In the genomic region with DNA sequence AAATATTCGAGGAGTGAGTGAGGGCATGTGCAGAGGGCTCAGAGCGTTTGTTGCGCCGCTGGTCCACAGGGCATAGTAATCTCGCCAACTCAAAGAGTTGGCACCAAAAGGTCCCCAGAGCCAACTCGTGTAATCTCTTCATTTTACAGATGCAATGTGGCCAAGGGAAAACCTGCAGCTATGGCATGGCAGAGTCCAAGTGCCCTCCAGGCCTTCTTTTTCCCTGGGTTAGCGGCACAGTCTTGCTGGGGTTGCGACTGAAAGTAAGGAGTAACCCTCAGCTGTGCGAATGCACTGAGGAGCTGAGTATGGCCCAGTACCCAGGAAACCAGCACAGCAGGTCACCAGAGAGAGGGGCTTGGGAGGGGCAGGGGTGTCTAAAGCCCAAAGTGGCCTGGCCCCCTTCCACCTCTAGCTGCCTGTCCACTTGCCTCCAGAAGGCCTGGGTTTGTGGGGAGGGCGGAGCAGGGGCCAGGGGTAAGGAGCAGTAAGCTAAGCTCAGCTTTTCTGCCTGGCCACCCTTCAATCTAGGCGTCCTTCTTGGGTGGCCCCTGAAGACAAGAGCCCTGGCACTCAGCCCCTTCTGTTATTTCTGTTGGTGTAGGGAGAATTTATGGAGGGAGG, we compare ENCODE assay signal across 17 cellular contexts. TPM values are rescaled to one million over a fixed set of nuclear protein-coding genes. Genes with fewer than 3 reads are reported as not detected.
DNase-seq lines count a peak whose midpoint lies in the region; TF ChIP-seq lines count a peak whose summit lies in the region.
"Had no signal": no experiment of that assay in that cellular context is flagged by ENCODE, and none has a peak within 500 bp of the region (broad histone marks: within the 10 kb centered on the region; RNA-seq: fewer than 3 reads in every experiment).

No MANE protein-coding gene starts in this region.

- no peak overlapping the region for H4K5ac ChIP-seq in H9 (ENCODE audit: insufficient read length, low read depth, low read length)

- H3K36me3 ChIP-seq in iPS-15b (ENCODE audit: control insufficient read depth, insufficient read depth, low read length) (no peaks in the 10 kb centered on the region), neuronal stem cell (replicated peaks in 1 of 2; ENCODE audit: control insufficient read depth in 2 of 2, insufficient read depth in 2 of 2, low read length in 2 of 2) (no peaks in the 10 kb centered on the region)

- H2BK15ac ChIP-seq in H9 (ENCODE audit: low read depth, low read length): no peak overlapping the region
- H2BK15ac ChIP-seq in neuronal stem cell (ENCODE audit: low read length): no peak overlapping the region

- no peak overlapping the region for H4K8ac ChIP-seq in H9 (replicated peaks; ENCODE audit: insufficient read length, low read depth, low read length)
- no peak overlapping the region for H4K8ac ChIP-seq in neuronal stem cell (ENCODE audit: low read depth, low read length)

- H2AFZ ChIP-seq in H9 (ENCODE audit: low read length) (no peak overlapping the region), neuronal stem cell (ENCODE audit: low read length) (no peak overlapping the region)
- H2AFZ ChIP-seq: PC-9 had no signal

- H3K23me2 ChIP-seq in H9 (ENCODE audit: insufficient read length, low read depth, low read length, poor library complexity, severe bottlenecking): peaks cover 40% of the 10 kb centered on the region

- H3K4me2 ChIP-seq in H9 (ENCODE audit: insufficient read depth, insufficient read length, low read length) (peak overlapping the region; percentile 57), neuronal stem cell (ENCODE audit: insufficient read depth, low read length, poor library complexity, severe bottlenecking) (no peak overlapping the region)
- H3K4me2 ChIP-seq: PC-9 had no signal

- H2BK5ac ChIP-seq in H9 (ENCODE audit: insufficient read length, low read length): no peak overlapping the region
- H2BK5ac ChIP-seq in neuronal stem cell (ENCODE audit: low read length): no peak overlapping the region

- no peaks in the 10 kb centered on the region for H3K9me3 ChIP-seq in H9 (ENCODE audit: control insufficient read depth, low read depth, low read length)
- no peaks in the 10 kb centered on the region for H3K9me3 ChIP-seq in iPS-15b (ENCODE audit: control insufficient read depth, insufficient read depth, low read length)
- H3K9me3 ChIP-seq in neuronal stem cell (replicated peaks in 1 of 2; ENCODE audit: control insufficient read depth in 2 of 2, insufficient read depth in 1 of 2, low read depth in 1 of 2, low read length in 2 of 2): peaks cover 0 to 3% of the 10 kb centered on the region in 2 donors

- H3K36me3 Mint-ChIP-seq in H9 (ENCODE audit: insufficient read depth in 1 of 3, low read depth in 3 of 3): no peaks in the 10 kb centered on the region; a peak in 1 of 7 replicates
- no peaks in the 10 kb centered on the region for H3K36me3 Mint-ChIP-seq in T-helper 2 cell treated with Interferon-gamma antibody and Interleukin-4, amounts not matched to agents 5 μg/mL and 100 μg/mL, for 36 hours (ENCODE audit: low read depth)

- H2AK5ac ChIP-seq in H9 (ENCODE audit: insufficient read length, low read length) (no peak overlapping the region), neuronal stem cell (ENCODE audit: low read depth, low read length) (no peak overlapping the region)

- H3K27me3 Mint-ChIP-seq in H9 (ENCODE audit: low read depth): peaks cover 39% of the 10 kb centered on the region
- H3K27me3 Mint-ChIP-seq in T-helper 2 cell treated with Interferon-gamma antibody and Interleukin-4, amounts not matched to agents 5 μg/mL and 100 μg/mL, for 36 hours (ENCODE audit: low read depth): peaks cover 59% of the 10 kb centered on the region

- WGBS in H9 (ENCODE audit: extremely low coverage, insufficient read length, low lambda C conversion rate): no CpG with 5 or more reads among the region's 11 CpGs
- no CpG with 5 or more reads among the region's 11 CpGs for WGBS in neuronal stem cell (ENCODE audit: extremely low coverage in 2 of 2, insufficient read length in 2 of 2, insufficient replicate concordance in 1 of 2), 2 donors

- H4K20me1 ChIP-seq in H9 (ENCODE audit: control insufficient read depth, insufficient read depth, insufficient read length): no peaks in the 10 kb centered on the region

- H3T11ph ChIP-seq in H9 (ENCODE audit: low read length): no peak overlapping the region

- H3K56ac ChIP-seq in H9 (ENCODE audit: insufficient read length, low read depth, low read length): no peak overlapping the region

- peak overlapping the region in 1 of 3 experiments; percentile 51; a peak in 1 of 7 replicates for H3K27ac Mint-ChIP-seq in H9
- no peak overlapping the region for H3K27ac Mint-ChIP-seq in T-helper 2 cell treated with Interferon-gamma antibody and Interleukin-4, amounts not matched to agents 5 μg/mL and 100 μg/mL, for 36 hours

- no peak overlapping the region for H3K27ac ChIP-seq in H9 (ENCODE audit: insufficient read length, low read depth, low read length)
- H3K27ac ChIP-seq in neuronal stem cell (replicated peaks; ENCODE audit: low read length): no peak overlapping the region
- H3K27ac ChIP-seq: C4-2B, PC-9, RWPE1 had no signal

- TF ChIP-seq CTCF in H9 (conservative IDR thresholded peaks at IDR 0.05): no peak

- peaks cover 52 to 56% of the 10 kb centered on the region in 2 experiments for H3K4me1 Mint-ChIP-seq in H9
- H3K4me1 Mint-ChIP-seq in T-helper 2 cell treated with Interferon-gamma antibody and Interleukin-4, amounts not matched to agents 5 μg/mL and 100 μg/mL, for 36 hours (ENCODE audit: low read depth): peaks cover 9% of the 10 kb centered on the region

- H3K27me3 ChIP-seq in H9 (ENCODE audit: insufficient read depth, low read length): peaks cover 63% of the 10 kb centered on the region
- peaks cover 85% of the 10 kb centered on the region for H3K27me3 ChIP-seq in iPS-15b (ENCODE audit: control insufficient read depth, insufficient read depth, low read length)
- peaks cover 39 to 86% (median 81%) of the 10 kb centered on the region in 3 experiments for H3K27me3 ChIP-seq in neuronal stem cell (ENCODE audit: control insufficient read depth in 3 of 3, insufficient read depth in 3 of 3, low read depth in 1 of 3, low read length in 3 of 3)

- H3K4me3 Mint-ChIP-seq in H9: peak overlapping the region in 1 of 2 experiments; percentile 83; a peak in 3 of 5 replicates
- no peak overlapping the region for H3K4me3 Mint-ChIP-seq in T-helper 2 cell treated with Interferon-gamma antibody and Interleukin-4, amounts not matched to agents 5 μg/mL and 100 μg/mL, for 36 hours

- H3K79me1 ChIP-seq in H9 (ENCODE audit: insufficient read depth, low read depth, low read length, poor library complexity, severe bottlenecking): no peaks in the 10 kb centered on the region
- no peaks in the 10 kb centered on the region for H3K79me1 ChIP-seq in neuronal stem cell (ENCODE audit: low read depth, low read length)

- H4K91ac ChIP-seq in H9 (ENCODE audit: insufficient read length, low read depth, low read length) (no peak overlapping the region), neuronal stem cell (ENCODE audit: low read depth, low read length, poor library complexity) (no peak overlapping the region)

- no peak overlapping the region for H2BK20ac ChIP-seq in H9 (ENCODE audit: low read depth, low read length, poor library complexity, severe bottlenecking)

- DNase-seq in H9: peak; percentile 58
- peak; percentile 50 for DNase-seq in NCI-H69 (lab: John Stamatoyannopoulos, UW)
- no peak for DNase-seq in neuronal stem cell (ENCODE audit: low spot score)
- DNase-seq in T-helper 2 cell treated with Interferon-gamma antibody and Interleukin-4, amounts not matched to agents 5 μg/mL and 100 μg/mL, for 36 hours (ENCODE audit: low spot score): no peak
- no peak for DNase-seq in cerebellar nuclear complex (lab: John Stamatoyannopoulos, UW)
- DNase-seq in activated CD4-positive, alpha-beta T cell treated with anti-CD3 and anti-CD28 coated beads, Interleukin-2, amount 50 U/mL, for 48 hours: no peak
- DNase-seq: AML-193, DND-41, MM.1S, NCI-H2029, NCI-H2171 treated with DMSO at 0.1 percent for 48 hours, PC-9 had no signal

- H3K4me3 ChIP-seq in iPS-15b (ENCODE audit: low read depth, low read length): peak overlapping the region; percentile 35
- H3K4me3 ChIP-seq in neuronal stem cell (ENCODE audit: low read length in 2 of 2): no peak overlapping the region
- H3K4me3 ChIP-seq: PC-9 had no signal

- H3K4me1 ChIP-seq in H9 (ENCODE audit: insufficient read depth, low read length): peaks cover 7% of the 10 kb centered on the region; the same call in 1 of the 2 replicates
- peaks cover 15% of the 10 kb centered on the region for H3K4me1 ChIP-seq in iPS-15b (ENCODE audit: control insufficient read depth, insufficient read depth, low read length)
- peaks cover 10 to 22% of the 10 kb centered on the region in 2 donors for H3K4me1 ChIP-seq in neuronal stem cell (ENCODE audit: control insufficient read depth in 2 of 2, insufficient read depth in 1 of 2, low read depth in 1 of 2, low read length in 2 of 2)

- H3K14ac ChIP-seq in H9 (ENCODE audit: insufficient read depth, low read length) (no peak overlapping the region), neuronal stem cell (ENCODE audit: low read length) (no peak overlapping the region)

- peaks cover 0 to 5% of the 10 kb centered on the region in 2 experiments; a peak in 2 of 5 replicates for H3K9me3 Mint-ChIP-seq in H9
- no peaks in the 10 kb centered on the region for H3K9me3 Mint-ChIP-seq in T-helper 2 cell treated with Interferon-gamma antibody and Interleukin-4, amounts not matched to agents 5 μg/mL and 100 μg/mL, for 36 hours

- no peak overlapping the region for H3K9ac ChIP-seq in H9 (ENCODE audit: extremely low read depth, insufficient read length, low read length)
- no peak overlapping the region for H3K9ac ChIP-seq in iPS-15b (ENCODE audit: low read depth, low read length)
- H3K9ac ChIP-seq in neuronal stem cell (ENCODE audit: low read depth, low read length, poor library complexity): no peak overlapping the region

- no peak overlapping the region for H2BK120ac ChIP-seq in H9 (ENCODE audit: low read depth, low read length, poor library complexity, severe bottlenecking)
- H2BK120ac ChIP-seq in neuronal stem cell (ENCODE audit: low read depth, low read length): no peak overlapping the region

- H3K4ac ChIP-seq in H9 (ENCODE audit: low read depth, low read length) (no peak overlapping the region), neuronal stem cell (ENCODE audit: low read length) (no peak overlapping the region)

- no peak overlapping the region for H3K18ac ChIP-seq in H9 (ENCODE audit: insufficient read length, low read depth, low read length)
- H3K18ac ChIP-seq in neuronal stem cell (ENCODE audit: low read length): peak overlapping the region; percentile 30

- H3K79me2 ChIP-seq in H9 (ENCODE audit: insufficient read depth, low read length): no peaks in the 10 kb centered on the region

- H3K23ac ChIP-seq in H9 (ENCODE audit: insufficient read length, low read depth, low read length) (no peak overlapping the region), neuronal stem cell (ENCODE audit: low read depth, low read length, poor library complexity) (no peak overlapping the region)

- H2BK12ac ChIP-seq in H9 (ENCODE audit: insufficient read length, low read depth, low read length) (no peak overlapping the region), neuronal stem cell (ENCODE audit: low read length) (no peak overlapping the region)

RNA-seq across cellular contexts. Expression of a gene that starts 3.3 kb away (rescaled TPM):
- 2.0 and 2.3 TPM in 2 replicates for total RNA-seq in H9 (2021)
- polyA plus RNA-seq in neuronal stem cell (2013, experiment 1 of 2): 0.40 TPM
- polyA plus RNA-seq in neuronal stem cell (2013, experiment 2 of 2): 0.51 TPM
- total RNA-seq: LHCN-M2, NCI-H460, PC-9 had no signal

Comparison
In these comparisons a context has a peak if more than half of its experiments do, and no peak if none do; other contexts are left out.
1. DNase-seq: peak in H9 (single experiment) and NCI-H69 (single experiment); none in neuronal stem cell (single experiment), T-helper 2 cell treated with Interferon-gamma antibody and Interleukin-4, amounts not matched to agents 5 μg/mL and 100 μg/mL, for 36 hours (single experiment), cerebellar nuclear complex (0 of 2) and activated CD4-positive, alpha-beta T cell treated with anti-CD3 and anti-CD28 coated beads, Interleukin-2, amount 50 U/mL, for 48 hours (0 of 2).